Comparison of ENCODE assay signal across 28 cellular contexts in the genomic region with DNA sequence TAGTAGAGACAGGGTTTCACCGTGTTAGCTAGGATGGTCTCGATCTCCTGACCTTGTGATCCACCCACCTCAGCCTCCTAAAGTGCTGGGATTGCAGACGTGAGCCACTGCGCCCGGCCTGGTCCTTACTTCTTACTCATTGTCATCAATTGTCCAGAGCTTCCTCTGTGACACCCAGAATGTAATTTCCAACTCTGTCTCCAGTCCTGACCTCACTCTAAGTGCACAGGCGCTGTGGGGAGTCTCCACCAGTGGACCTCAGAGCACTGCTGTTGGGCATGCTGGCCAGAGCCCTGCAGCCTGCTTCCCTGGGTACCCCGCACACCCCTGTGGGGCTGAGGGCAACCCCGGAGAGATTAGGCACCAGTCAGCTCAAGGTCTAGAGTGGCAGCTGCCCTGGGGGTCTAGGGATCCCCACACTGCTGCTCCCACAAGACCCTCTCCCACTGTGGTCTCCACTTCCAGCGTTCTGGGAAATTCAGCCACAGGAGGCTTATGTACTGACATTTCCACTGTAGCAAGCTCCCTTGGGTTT.
"Had no signal": no experiment of that assay in that cellular context is flagged by ENCODE, and none has a peak within 500 bp of the region (broad histone marks: within the 10 kb centered on the region; RNA-seq: fewer than 3 reads in every experiment).

No MANE protein-coding gene starts in this region.

- H3K4me1 Mint-ChIP-seq: memory B cell; naive thymus-derived CD4-positive, alpha-beta T cell; nephron; neural crest cell; stimulated activated effector memory CD8-positive, alpha-beta T cell treated with anti-CD3 and anti-CD28 coated beads, Interleukin-12 subunit alpha, Interleukin-12 subunit beta, amount 100 ng/mL, for 72 hours had no signal

- H3K27ac ChIP-seq: heart left ventricle, left ventricle myocardium inferior, parathyroid adenoma, skin epidermis, suprapubic skin, thoracic aorta, tibial artery, uterus had no signal

- H3K36me3 Mint-ChIP-seq: naive thymus-derived CD4-positive, alpha-beta T cell; stimulated activated effector memory CD8-positive, alpha-beta T cell treated with anti-CD3 and anti-CD28 coated beads, Interleukin-12 subunit alpha, Interleukin-12 subunit beta, amount 100 ng/mL, for 72 hours had no signal

- H3K27me3 Mint-ChIP-seq: progenitor cell of endocrine pancreas had no signal

- DNase-seq: heart left ventricle; hypothalamus; islet precursor cell; left ventricle myocardium inferior; midbrain; naive thymus-derived CD4-positive, alpha-beta T cell; nucleus accumbens; right cardiac atrium; stimulated activated CD4-positive, alpha-beta T cell treated with anti-CD3 and anti-CD28 coated beads, Interleukin-12 subunit alpha, Interleukin-12 subunit beta, amount 100 ng/mL, for 4 hours; stimulated activated CD4-positive, alpha-beta T cell treated with anti-CD3 and anti-CD28 coated beads, Interleukin-15, amount 100 ng/mL, for 24 hours; stimulated activated CD4-positive, alpha-beta T cell treated with anti-CD3 and anti-CD28 coated beads, Interleukin-2, amount 100 ng/mL, for 24 hours; stimulated activated CD4-positive, alpha-beta T cell treated with anti-CD3 and anti-CD28 coated beads, Interleukin-4, amount 100 ng/mL, for 1 hour; stimulated activated naive CD4-positive, alpha-beta T cell; tibial artery; trophoblast cell; uterus had no signal

- H3K36me3 ChIP-seq: heart left ventricle, left ventricle myocardium inferior, suprapubic skin, thoracic aorta, tibial artery, uterus had no signal

- ATAC-seq: heart left ventricle; mucosa of descending colon; naive thymus-derived CD4-positive, alpha-beta T cell; right cardiac atrium; sciatic nerve; stimulated activated effector memory CD8-positive, alpha-beta T cell treated with anti-CD3 and anti-CD28 coated beads, Interleukin-12 subunit alpha, Interleukin-12 subunit beta, amount 100 ng/mL, for 72 hours had no signal

- H3K27ac Mint-ChIP-seq: memory B cell; naive thymus-derived CD4-positive, alpha-beta T cell; nephron; progenitor cell of endocrine pancreas; stimulated activated effector memory CD8-positive, alpha-beta T cell treated with anti-CD3 and anti-CD28 coated beads, Interleukin-12 subunit alpha, Interleukin-12 subunit beta, amount 100 ng/mL, for 72 hours; stimulated activated naive CD8-positive, alpha-beta T cell treated with anti-CD3 and anti-CD28 coated beads, Interleukin-15, Interleukin-2, amounts not matched to agents 100 ng/mL and 50 ng/mL, for 24 hours had no signal

- H3K4me3 Mint-ChIP-seq: memory B cell; naive thymus-derived CD4-positive, alpha-beta T cell; nephron; neural crest cell; stimulated activated effector memory CD8-positive, alpha-beta T cell treated with anti-CD3 and anti-CD28 coated beads, Interleukin-12 subunit alpha, Interleukin-12 subunit beta, amount 100 ng/mL, for 72 hours; stimulated activated naive CD8-positive, alpha-beta T cell treated with anti-CD3 and anti-CD28 coated beads, Interleukin-15, Interleukin-2, amounts not matched to agents 100 ng/mL and 50 ng/mL, for 24 hours had no signal

- H3K27me3 ChIP-seq: heart left ventricle, suprapubic skin, tibial artery, uterus had no signal

- H3K4me1 ChIP-seq: heart left ventricle, left ventricle myocardium inferior, parathyroid adenoma, suprapubic skin, tibial artery, uterus had no signal

- H3K9me3 Mint-ChIP-seq: stimulated activated effector memory CD8-positive, alpha-beta T cell treated with anti-CD3 and anti-CD28 coated beads, Interleukin-12 subunit alpha, Interleukin-12 subunit beta, amount 100 ng/mL, for 72 hours; stimulated activated naive CD8-positive, alpha-beta T cell treated with anti-CD3 and anti-CD28 coated beads, Interleukin-15, Interleukin-2, amounts not matched to agents 100 ng/mL and 50 ng/mL, for 24 hours had no signal

- H3K4me3 ChIP-seq: heart left ventricle, left ventricle myocardium inferior, mucosa of descending colon, skin epidermis, suprapubic skin, thoracic aorta, tibial artery, uterus had no signal

- H3K9me3 ChIP-seq: mucosa of descending colon, suprapubic skin, thoracic aorta, tibial artery, uterus had no signal
